Comparison of ENCODE assay signal across 19 cellular contexts in genomic region chr20:689348-689747, GRCh38. TPM values are rescaled to one million over a fixed set of nuclear protein-coding genes. Genes with fewer than 3 reads are reported as not detected.
A peak's percentile ranks its signal among the peaks of the same experiment; 100 is the strongest.
DNase-seq lines count a peak whose midpoint lies in the region; ATAC-seq, FAIRE-seq and TF ChIP-seq lines count a peak whose summit lies in the region.
"Had no signal": no experiment of that assay in that cellular context is flagged by ENCODE, and none has a peak within 500 bp of the region (broad histone marks: within the 10 kb centered on the region; RNA-seq: fewer than 3 reads in every experiment).

No MANE protein-coding gene starts in this region.

- H2AK5ac ChIP-seq in H1 (ENCODE audit: low read depth, low read length), result no peak overlapping the region

- H3K27me3 Mint-ChIP-seq in activated CD8-positive, alpha-beta T cell treated with anti-CD3 and anti-CD28 coated beads for 36 hours, result peaks cover 15% of the 10 kb centered on the region

- no peaks in the 10 kb centered on the region for H3K4me1 Mint-ChIP-seq in activated CD8-positive, alpha-beta T cell treated with anti-CD3 and anti-CD28 coated beads for 36 hours (ENCODE audit: low read depth)

- H3K9me3 ChIP-seq in left ventricle myocardium inferior (replicated peaks) (peaks cover 5% of the 10 kb centered on the region), H1 (ENCODE audit: insufficient read depth in 2 of 2, low read depth in 1 of 2, low read length in 1 of 2) (no peaks in the 10 kb centered on the region), osteoblast (ENCODE audit: low read depth, low read length) (no peaks in the 10 kb centered on the region), upper lobe of right lung (no peaks in the 10 kb centered on the region)

- H3K4me2 ChIP-seq in H1 (ENCODE audit: insufficient read depth in 1 of 2, low read depth in 2 of 2, low read length in 2 of 2), result no peak overlapping the region
- H3K4me2 ChIP-seq in osteoblast (ENCODE audit: insufficient read depth, low read length), result no peak overlapping the region

- CTCF ChIA-PET in H1 (lab: Charles Lee; ENCODE audit: partially characterized antibody), result interaction anchor here (0.8 to 3.4 kb wide), 8 partner anchors 10 to 39 kb away, joined by 3 to 16 read pairs (median 5); no protein-coding TSS in a partner anchor
- CTCF ChIA-PET in activated CD8-positive, alpha-beta T cell treated with anti-CD3 and anti-CD28 coated beads for 36 hours (lab: Charles Lee), result interaction anchor here (0.5 kb wide), 1 partner anchor 287 kb away, joined by 5 read pairs; no protein-coding TSS in a partner anchor

- peaks cover 1% of the 10 kb centered on the region; the same call in 1 of the 2 replicates for H3K23me2 ChIP-seq in H1 (ENCODE audit: low read depth, low read length)

- intact Hi-C loops in cardiac septum (cut with DNase I), result no loop called here
- intact Hi-C loops in left ventricle myocardium inferior (cut with micrococcal nuclease), result no loop called here
- intact Hi-C loops in upper lobe of right lung (cut with DNase I), result no loop called here
- intact Hi-C loops in activated CD8-positive, alpha-beta T cell treated with anti-CD3 and anti-CD28 coated beads for 36 hours (cut with micrococcal nuclease), result no loop called here

- H3K14ac ChIP-seq in H1 (ENCODE audit: insufficient read length), result no peak overlapping the region

- WGBS in H1 (ENCODE audit: extremely low coverage in 1 of 2, insufficient coverage in 1 of 2, insufficient read length in 1 of 2, insufficient replicate concordance in 2 of 2, low coverage in 1 of 2, low lambda C conversion rate in 2 of 2, missing lambda C conversion rate in 1 of 2), 2 experiments, result 86% methylated on average over 6 of the region's 6 CpGs; no CpG with 5 or more reads in 1 of the 2 experiments

- no peak overlapping the region for H4K8ac ChIP-seq in H1 (ENCODE audit: extremely low read depth, insufficient read depth, low read length)

- H3K27ac ChIP-seq in left ventricle myocardium inferior (replicated peaks), result no peak overlapping the region
- no peak overlapping the region for H3K27ac ChIP-seq in H1 (ENCODE audit: low read depth, low read length)
- H3K27ac ChIP-seq in osteoblast (ENCODE audit: low read depth, low read length), result no peak overlapping the region
- no peak overlapping the region for H3K27ac ChIP-seq in upper lobe of right lung
- H3K27ac ChIP-seq: C4-2B, GM23248, SK-N-MC had no signal

- H3K4me1 ChIP-seq in left ventricle myocardium inferior (no peaks in the 10 kb centered on the region), H1 (replicated peaks in 1 of 4; ENCODE audit: control insufficient read depth in 3 of 4, insufficient read depth in 4 of 4, low read length in 3 of 4) (peaks cover 0 to 12% (median 7%) of the 10 kb centered on the region in 4 experiments; a peak in 4 of 7 replicates), osteoblast (ENCODE audit: insufficient read depth, low read length) (no peaks in the 10 kb centered on the region), upper lobe of right lung (no peaks in the 10 kb centered on the region)

- H3K36me3 ChIP-seq in left ventricle myocardium inferior (no peaks in the 10 kb centered on the region), H1 (ENCODE audit: control insufficient read depth in 2 of 4, insufficient read depth in 4 of 4, low read length in 3 of 4) (no peaks in the 10 kb centered on the region), osteoblast (ENCODE audit: insufficient read depth, low read length) (no peaks in the 10 kb centered on the region), upper lobe of right lung (no peaks in the 10 kb centered on the region)

- POLR2A ChIA-PET in H1 (lab: Charles Lee; ENCODE audit: partially characterized antibody), result interaction anchor here (0.7 to 2.6 kb wide), 5 partner anchors 11 to 21 kb away, joined by 3 to 8 read pairs (median 3); no protein-coding TSS in a partner anchor
- POLR2A ChIA-PET in activated CD8-positive, alpha-beta T cell treated with anti-CD3 and anti-CD28 coated beads for 36 hours (lab: Charles Lee), result no interaction called here

- H2BK15ac ChIP-seq in H1 (ENCODE audit: low read length), result peak overlapping the region; percentile 96; the same call in 1 of the 2 replicates

- H3K36me3 Mint-ChIP-seq in activated CD8-positive, alpha-beta T cell treated with anti-CD3 and anti-CD28 coated beads for 36 hours (ENCODE audit: low read depth), result no peaks in the 10 kb centered on the region

- H3K27me3 ChIP-seq in left ventricle myocardium inferior (ENCODE audit: low read depth) (peaks cover 50% of the 10 kb centered on the region), H1 (replicated peaks in 1 of 4; ENCODE audit: control insufficient read depth in 3 of 4, extremely low read depth in 1 of 4, insufficient read depth in 3 of 4, low read length in 3 of 4) (no peaks in the 10 kb centered on the region), osteoblast (ENCODE audit: insufficient read depth, low read length) (peaks cover 10% of the 10 kb centered on the region), upper lobe of right lung (peaks cover 23% of the 10 kb centered on the region)

- ATAC-seq in upper lobe of right lung, result peak; percentile 31
- no peak for ATAC-seq in activated CD8-positive, alpha-beta T cell treated with anti-CD3 and anti-CD28 coated beads for 36 hours

- no peak overlapping the region for H3K4me3 ChIP-seq in left ventricle myocardium inferior
- H3K4me3 ChIP-seq in H1 (ENCODE audit: extremely low read depth in 1 of 4, insufficient read depth in 2 of 4, low read depth in 3 of 4, low read length in 4 of 4), result no peak overlapping the region
- no peak overlapping the region for H3K4me3 ChIP-seq in osteoblast (ENCODE audit: insufficient read depth, low read length)
- H3K4me3 ChIP-seq in upper lobe of right lung, result no peak overlapping the region
- H3K4me3 ChIP-seq: GM23248, SK-N-MC had no signal

- peak overlapping the region; percentile 4; the same call in 1 of the 2 replicates for H3K18ac ChIP-seq in H1 (ENCODE audit: extremely low read depth, low read length)

- no peak overlapping the region for H3K23ac ChIP-seq in H1 (ENCODE audit: insufficient read length)

- H2BK5ac ChIP-seq in H1 (ENCODE audit: low read depth, low read length), result no peak overlapping the region

- no peak overlapping the region; a peak in 1 of 7 replicates for H3K9ac ChIP-seq in H1 (replicated peaks in 1 of 4; ENCODE audit: extremely low read depth in 1 of 4, low read depth in 3 of 4, low read length in 3 of 4)
- H3K9ac ChIP-seq: GM23248 had no signal

- no peak for TF ChIP-seq EP300 in H1 (IDR thresholded peaks at IDR 0.05; ENCODE audit: borderline replicate concordance in 1 of 2, low read depth in 2 of 2, low read length in 2 of 2)

- no peak for TF ChIP-seq POLR2A in H1 (IDR thresholded peaks at IDR 0.05; ENCODE audit: control extremely low read depth in 1 of 2, low read depth in 2 of 2, low read length in 2 of 2)

- TF ChIP-seq RAD21 in H1 (IDR thresholded peaks at IDR 0.05 in 1 of 2, conservative IDR thresholded peaks at IDR 0.05 in 1 of 2; ENCODE audit: low read depth in 2 of 2, low read length in 2 of 2), result no peak

- H3K4me3 Mint-ChIP-seq in activated CD8-positive, alpha-beta T cell treated with anti-CD3 and anti-CD28 coated beads for 36 hours, result no peak overlapping the region

- H3K79me2 ChIP-seq in H1 (ENCODE audit: control insufficient read depth in 1 of 2, insufficient read depth in 2 of 2, low read length in 2 of 2) (no peaks in the 10 kb centered on the region), osteoblast (ENCODE audit: insufficient read depth, low read length) (no peaks in the 10 kb centered on the region)

- H3K4ac ChIP-seq in H1 (replicated peaks; ENCODE audit: insufficient read length, low read depth, low read length), result no peak overlapping the region

- H3K27ac Mint-ChIP-seq in activated CD8-positive, alpha-beta T cell treated with anti-CD3 and anti-CD28 coated beads for 36 hours, result no peak overlapping the region

- H3K79me1 ChIP-seq in H1 (ENCODE audit: low read depth, low read length), result no peaks in the 10 kb centered on the region

- H2BK20ac ChIP-seq in H1 (ENCODE audit: low read length), result no peak overlapping the region

- H2BK12ac ChIP-seq in H1 (ENCODE audit: low read depth, low read length), result peak overlapping the region; percentile 82; the same call in 1 of the 2 replicates

- H4K5ac ChIP-seq in H1 (ENCODE audit: insufficient read length, low read depth, low read length), result no peak overlapping the region

- H4K91ac ChIP-seq in H1 (replicated peaks; ENCODE audit: insufficient read length, low read length), result no peak overlapping the region

- H3K56ac ChIP-seq in H1 (replicated peaks; ENCODE audit: insufficient read length, low read depth, low read length), result no peak overlapping the region

- H4K20me1 ChIP-seq in H1 (replicated peaks in 1 of 2; ENCODE audit: control insufficient read depth in 1 of 2, insufficient read depth in 2 of 2, low read length in 2 of 2), result no peaks in the 10 kb centered on the region
- no peaks in the 10 kb centered on the region for H4K20me1 ChIP-seq in osteoblast (ENCODE audit: insufficient read depth, low read length)

- peak; percentile 33 for DNase-seq in cardiac septum (ENCODE audit: low spot score)
- no peak for DNase-seq in left ventricle myocardium inferior
- no peak for DNase-seq in H1 (ENCODE audit: low read depth in 1 of 2, low spot score in 2 of 2)
- DNase-seq in osteoblast (ENCODE audit: insufficient read length, low spot score, missing footprints), result peak; percentile 34
- DNase-seq in upper lobe of right lung, result no peak
- DNase-seq in CD1c-positive myeloid dendritic cell (ENCODE audit: extremely low spot score), result no peak
- no peak for DNase-seq in activated CD8-positive, alpha-beta T cell treated with anti-CD3 and anti-CD28 coated beads for 36 hours
- no peak for DNase-seq in RCC 7860 (ENCODE audit: low spot score)
- DNase-seq: Kasumi-1, NCI-H2081 treated with DMSO at 0.1 percent for 48 hours, RPMI8226, SHP77 treated with DMSO at 0.1 percent for 48 hours had no signal

- H3K9me3 Mint-ChIP-seq in activated CD8-positive, alpha-beta T cell treated with anti-CD3 and anti-CD28 coated beads for 36 hours, result no peaks in the 10 kb centered on the region

- H2AFZ ChIP-seq in H1 (ENCODE audit: low read length) (no peak overlapping the region), osteoblast (ENCODE audit: low read length) (no peak overlapping the region)
- H2AFZ ChIP-seq: GM23248 had no signal

- no peak overlapping the region for H2BK120ac ChIP-seq in H1 (replicated peaks; ENCODE audit: low read depth, low read length)

- TF ChIP-seq CTCF in left ventricle myocardium inferior (IDR thresholded peaks at IDR 0.05; ENCODE audit: borderline replicate concordance), result no peak
- no peak for TF ChIP-seq CTCF in H1 (IDR thresholded peaks at IDR 0.05; ENCODE audit: control extremely low read depth in 1 of 3, insufficient read depth in 1 of 3, low read depth in 1 of 3, low read length in 3 of 3)
- no peak for TF ChIP-seq CTCF in osteoblast (IDR thresholded peaks at IDR 0.05; ENCODE audit: extremely low read depth, low read depth, low read length)
- TF ChIP-seq CTCF in upper lobe of right lung (IDR thresholded peaks at IDR 0.05), result no peak
- no peak for TF ChIP-seq CTCF in activated CD8-positive, alpha-beta T cell treated with anti-CD3 and anti-CD28 coated beads for 36 hours (IDR thresholded peaks at IDR 0.05)

- FAIRE-seq in H1 (lab: Jason Lieb, UNC) (no peak), RCC 7860 (lab: Jason Lieb, UNC) (no peak)
- FAIRE-seq: D721Med had no signal

RNA-seq across cellular contexts. Expression of gene SCRT2, which starts 13.7 kb away (rescaled TPM):
- total RNA-seq in cardiac septum, result not detected
- not detected for total RNA-seq in left ventricle myocardium inferior
- 0.27 and 0.34 TPM in 2 replicates for total RNA-seq in H1 (2021; fragmentation: NEBNext Ultra II Directional; extraction: Animal tissue kit (Norgen Biotek cat#: 25700))
- polyA plus RNA-seq in H1 (2011; rRNA removed), result 0.12 and 0.14 TPM in 2 replicates
- 0.05 TPM for polyA plus RNA-seq in H1 (2011; cell fraction: cytosol; rRNA removed)
- 0.57 TPM for polyA plus RNA-seq in H1 (2011; cell fraction: nucleus; rRNA removed)
- 0.21 to 0.36 TPM (median 0.32 TPM) in 4 replicates for polyA plus RNA-seq in H1 (2012, experiment 1 of 2)
- 0.25 TPM for polyA plus RNA-seq in H1 (2012, experiment 2 of 2)
- 0.59 TPM for polyA plus RNA-seq in H1 (2013, experiment 1 of 2)
- polyA plus RNA-seq in H1 (2013, experiment 2 of 2), result 0.55 TPM
- polyA minus RNA-seq in H1 (2011; rRNA and poly(A)+ RNA removed), result 0.05 and 0.06 TPM in 2 replicates
- 0.44 TPM for polyA minus RNA-seq in H1 (2011; cell fraction: cytosol; rRNA and poly(A)+ RNA removed)
- 0.30 TPM for polyA minus RNA-seq in H1 (2011; cell fraction: nucleus; rRNA and poly(A)+ RNA removed)
- not detected in 2 replicates for total RNA-seq in osteoblast
- total RNA-seq in upper lobe of right lung, result not detected
- total RNA-seq in activated CD8-positive, alpha-beta T cell treated with anti-CD3 and anti-CD28 coated beads for 36 hours, result not detected
- total RNA-seq: A172, GM23248, MCF 10A had no signal
- polyA plus RNA-seq: AG04450, GM23248 had no signal

RNA-seq across cellular contexts. Expression of gene SRXN1, which starts 36.3 kb away (rescaled TPM):
- 38.4 TPM for total RNA-seq in cardiac septum
- 55.3 TPM for total RNA-seq in left ventricle myocardium inferior
- 15.8 and 16.7 TPM in 2 replicates for total RNA-seq in H1 (2021; fragmentation: NEBNext Ultra II Directional; extraction: Animal tissue kit (Norgen Biotek cat#: 25700))
- polyA plus RNA-seq in H1 (2011; rRNA removed), result 12.2 and 12.7 TPM in 2 replicates
- polyA plus RNA-seq in H1 (2011; cell fraction: cytosol; rRNA removed), result 15.8 TPM
- polyA plus RNA-seq in H1 (2011; cell fraction: nucleus; rRNA removed), result 7.5 TPM
- polyA plus RNA-seq in H1 (2012, experiment 1 of 2), result 15.0 to 16.5 TPM (median 15.5 TPM) in 4 replicates
- 5.7 TPM for polyA plus RNA-seq in H1 (2012, experiment 2 of 2)
- 13.5 TPM for polyA plus RNA-seq in H1 (2013, experiment 1 of 2)
- 13.9 TPM for polyA plus RNA-seq in H1 (2013, experiment 2 of 2)
- 14.4 and 15.9 TPM in 2 replicates for polyA minus RNA-seq in H1 (2011; rRNA and poly(A)+ RNA removed)
- polyA minus RNA-seq in H1 (2011; cell fraction: cytosol; rRNA and poly(A)+ RNA removed), result 5.9 TPM
- polyA minus RNA-seq in H1 (2011; cell fraction: nucleus; rRNA and poly(A)+ RNA removed), result 7.6 TPM
- total RNA-seq in osteoblast, result 60.1 and 65.1 TPM in 2 replicates
- total RNA-seq in upper lobe of right lung, result 41.2 TPM
- 1 to 10 TPM; 9.4 to 9.8 TPM for total RNA-seq in activated CD8-positive, alpha-beta T cell treated with anti-CD3 and anti-CD28 coated beads for 36 hours

Comparison
In these comparisons a context has a peak if more than half of its experiments do, and no peak if none do; other contexts are left out.
1. DNase-seq: peak in cardiac septum (single experiment) and osteoblast (single experiment); none in left ventricle myocardium inferior (single experiment), H1 (0 of 2), upper lobe of right lung (single experiment), CD1c-positive myeloid dendritic cell (single experiment), activated CD8-positive, alpha-beta T cell treated with anti-CD3 and anti-CD28 coated beads for 36 hours (single experiment) and RCC 7860 (single experiment).